ENCODE assay signal across 1 cellular context in the genomic region with DNA sequence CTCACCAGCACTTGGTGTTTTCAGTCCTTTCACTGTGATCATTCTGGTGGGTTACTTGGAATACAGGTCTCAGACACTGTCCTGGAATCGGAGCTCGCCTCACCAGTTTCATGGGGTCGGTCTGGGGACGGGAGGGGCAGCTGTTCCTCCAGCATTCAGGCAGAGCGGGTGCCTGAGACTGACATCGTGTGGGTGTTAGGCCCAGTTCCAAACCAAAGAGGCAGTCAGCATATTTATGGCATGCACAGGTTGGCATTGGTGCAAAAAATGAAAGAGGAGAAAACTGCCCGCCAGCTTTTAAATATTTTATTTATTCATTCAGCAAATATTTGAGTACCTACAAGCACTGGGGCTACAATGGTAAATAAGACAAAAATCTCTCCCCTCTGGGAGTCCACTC.
TF ChIP-seq lines count a peak whose summit lies in the region.

No MANE protein-coding gene starts in this region.

TF ChIP-seq in IMR-90, 13 proteins besides CTCF, POLR2A, EP300 and RAD21 (continued from another document):
- TF ChIP-seq, protein P1, sequence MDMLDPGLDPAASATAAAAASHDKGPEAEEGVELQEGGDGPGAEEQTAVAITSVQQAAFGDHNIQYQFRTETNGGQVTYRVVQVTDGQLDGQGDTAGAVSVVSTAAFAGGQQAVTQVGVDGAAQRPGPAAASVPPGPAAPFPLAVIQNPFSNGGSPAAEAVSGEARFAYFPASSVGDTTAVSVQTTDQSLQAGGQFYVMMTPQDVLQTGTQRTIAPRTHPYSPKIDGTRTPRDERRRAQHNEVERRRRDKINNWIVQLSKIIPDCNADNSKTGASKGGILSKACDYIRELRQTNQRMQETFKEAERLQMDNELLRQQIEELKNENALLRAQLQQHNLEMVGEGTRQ (IDR thresholded peaks at IDR 0.05; ENCODE audit: low read depth, low read length): no peak
- TF ChIP-seq MAZ (IDR thresholded peaks at IDR 0.05; ENCODE audit: borderline replicate concordance, low read depth, low read length) (no peak), BHLHE40 (IDR thresholded peaks at IDR 0.05; ENCODE audit: low read depth, low read length) (no peak)
